In genomic region chr17:63740464-63741181, GRCh38 we compare ENCODE assay signal across 8 cellular contexts. TPM values are rescaled to one million over a fixed set of nuclear protein-coding genes. Genes with fewer than 3 reads are reported as not detected.
DNase-seq lines count a peak whose midpoint lies in the region; ATAC-seq and TF ChIP-seq lines count a peak whose summit lies in the region.

No MANE protein-coding gene starts in this region.

- peak overlapping the region; percentile 92 for H3K4me3 Mint-ChIP-seq in nephron progenitor cell

- H3K27me3 Mint-ChIP-seq in nephron progenitor cell (ENCODE audit: low read depth, poor library complexity) = peaks cover 3% of the 10 kb centered on the region

- peak; percentile 5 for ATAC-seq in GM18870 (IDR thresholded peaks at IDR 0.05; ENCODE audit: unreplicated experiment)
- no peak for ATAC-seq in HG02623 (IDR thresholded peaks at IDR 0.05; ENCODE audit: unreplicated experiment)
- ATAC-seq in GM18519 (IDR thresholded peaks at IDR 0.05; ENCODE audit: low FRiP score, unreplicated experiment) = no peak

- H3K9me3 ChIP-seq in SJCRH30 (replicated peaks) = no peaks in the 10 kb centered on the region

- no peaks in the 10 kb centered on the region for H3K27me3 ChIP-seq in SJCRH30

- no peaks in the 10 kb centered on the region for H3K9me3 Mint-ChIP-seq in nephron progenitor cell

- peaks cover 11% of the 10 kb centered on the region for H3K36me3 Mint-ChIP-seq in nephron progenitor cell (ENCODE audit: low read depth)

- H3K4me1 Mint-ChIP-seq in nephron progenitor cell = peaks cover 20% of the 10 kb centered on the region

- peak overlapping the region; percentile 70 for H3K27ac Mint-ChIP-seq in nephron progenitor cell

- H3K27ac ChIP-seq in SJCRH30 = peak overlapping the region; percentile 56

- DNase-seq in AG08396 (ENCODE audit: low spot score) = peak; percentile 13
- no peak for DNase-seq in SJCRH30
- no peak for DNase-seq in epithelial cell of proximal tubule (ENCODE audit: low read depth)
- DNase-seq in nephron progenitor cell = no peak
- DNase-seq in stimulated activated CD4-positive, alpha-beta T cell treated with anti-CD3 and anti-CD28 coated beads, Interleukin-12 subunit alpha, Interleukin-12 subunit beta, amount 100 ng/mL, for 4 hours = no peak

- H3K4me3 ChIP-seq in SJCRH30 (peak overlapping the region; percentile 82), epithelial cell of proximal tubule (ENCODE audit: low read depth, low read length) (peak overlapping the region; percentile 81)

- TF ChIP-seq CTCF in epithelial cell of proximal tubule (conservative IDR thresholded peaks at IDR 0.05; ENCODE audit: low read depth, low read length) = no peak
- TF ChIP-seq CTCF in nephron progenitor cell (IDR thresholded peaks at IDR 0.05) = no peak

- peaks cover under 1% of the 10 kb centered on the region; the same call in 1 of the 2 replicates for H3K36me3 ChIP-seq in SJCRH30

- no peaks in the 10 kb centered on the region for H3K4me1 ChIP-seq in SJCRH30

RNA-seq across cellular contexts. Expression of gene STRADA, which starts 1.0 kb away (rescaled TPM):
- 16.8 and 23.2 TPM in 2 replicates for total RNA-seq in SJCRH30 (2014; rRNA removed; shearing (Covaris generic))
- 23.0 and 33.9 TPM in 2 replicates for total RNA-seq in epithelial cell of proximal tubule

RNA-seq across cellular contexts. Expression of gene CCDC47, which starts 32.8 kb away (rescaled TPM):
- 49.8 and 54.9 TPM in 2 replicates for total RNA-seq in SJCRH30 (2014; rRNA removed; shearing (Covaris generic))
- 27.6 and 34.8 TPM in 2 replicates for total RNA-seq in epithelial cell of proximal tubule

RNA-seq across cellular contexts. Expression of gene DDX42, which starts 33.3 kb away (rescaled TPM):
- 64.5 and 78.7 TPM in 2 replicates for total RNA-seq in SJCRH30 (2014; rRNA removed; shearing (Covaris generic))
- total RNA-seq in epithelial cell of proximal tubule = 35.0 and 44.6 TPM in 2 replicates

RNA-seq across cellular contexts. Expression of gene LIMD2, which starts 40.7 kb away (rescaled TPM):
- total RNA-seq in SJCRH30 (2014; rRNA removed; shearing (Covaris generic)) = 23.1 and 23.2 TPM in 2 replicates
- total RNA-seq in epithelial cell of proximal tubule = 111 and 161 TPM in 2 replicates
